In genomic region chr13:35228536-35228935, GRCh38 we compare ENCODE assay signal across 25 cellular contexts.
"Had no signal": no experiment of that assay in that cellular context is flagged by ENCODE, and none has a peak within 500 bp of the region (broad histone marks: within the 10 kb centered on the region; RNA-seq: fewer than 3 reads in every experiment).

No MANE protein-coding gene starts in this region.

- FAIRE-seq: keratinocyte had no signal

- H3K4me1 Mint-ChIP-seq: naive thymus-derived CD4-positive, alpha-beta T cell had no signal

- H3K4me3 ChIP-seq: coronary artery, dorsolateral prefrontal cortex, esophagus squamous epithelium, gastrocnemius medialis, heart right ventricle, left lung, lower lobe of right lung had no signal

- H3K36me3 ChIP-seq: esophagus squamous epithelium, gastrocnemius medialis, left lung, lower lobe of right lung had no signal

- H3K9me3 ChIP-seq: esophagus squamous epithelium, gastrocnemius medialis, heart right ventricle, left lung, lower lobe of right lung had no signal

- H3K4me3 Mint-ChIP-seq: effector memory CD8-positive, alpha-beta T cell; endodermal cell; naive thymus-derived CD4-positive, alpha-beta T cell had no signal

- H3K9me3 Mint-ChIP-seq: endodermal cell; naive thymus-derived CD4-positive, alpha-beta T cell had no signal

- DNase-seq: dermis blood vessel endothelial cell; dorsolateral prefrontal cortex; effector CD8-positive, alpha-beta T cell; effector memory CD8-positive, alpha-beta T cell; endodermal cell; erythroblast; esophagus squamous epithelium; foreskin fibroblast; foreskin melanocyte; gastrocnemius medialis; glutamatergic neuron; head of caudate nucleus; heart right ventricle; hippocampal formation; left cardiac atrium; left lung; left ventricle myocardium superior; lower lobe of right lung; mesendoderm; midbrain; naive thymus-derived CD4-positive, alpha-beta T cell had no signal

- H3K27ac ChIP-seq: coronary artery, dorsolateral prefrontal cortex, epithelial cell of prostate, esophagus squamous epithelium, gastrocnemius medialis, heart right ventricle, left lung, lower lobe of right lung had no signal

- H3K27me3 ChIP-seq: dorsolateral prefrontal cortex, esophagus squamous epithelium, gastrocnemius medialis, heart right ventricle, left lung had no signal

- H3K27ac Mint-ChIP-seq: effector memory CD8-positive, alpha-beta T cell; endodermal cell; naive thymus-derived CD4-positive, alpha-beta T cell had no signal

- H3K27me3 Mint-ChIP-seq: effector memory CD8-positive, alpha-beta T cell; naive thymus-derived CD4-positive, alpha-beta T cell had no signal

- H3K4me1 ChIP-seq: esophagus squamous epithelium, heart right ventricle, left lung, lower lobe of right lung had no signal

- ATAC-seq: effector memory CD8-positive, alpha-beta T cell; esophagus mucosa; gastrocnemius medialis; heart right ventricle; left cardiac atrium; left lung; left ventricle myocardium superior; lower lobe of right lung; naive thymus-derived CD4-positive, alpha-beta T cell had no signal
